ENCODE assay signal across 1 cellular context in genomic region chr6:32079566-32080290, GRCh38.
TF ChIP-seq lines count a peak whose summit lies in the region.

No MANE protein-coding gene starts in this region.

TF ChIP-seq in HepG2, 621 proteins besides CTCF, POLR2A, EP300 and RAD21:
- TF ChIP-seq FOXC1 (CRISPR knock-in tag; IDR thresholded peaks at IDR 0.05; ENCODE audit: borderline replicate concordance), result no peak
- no peak for TF ChIP-seq NBN (conservative IDR thresholded peaks at IDR 0.05)
- TF ChIP-seq GPBP1L1 (CRISPR knock-in tag; IDR thresholded peaks at IDR 0.05), result no peak
- no peak for TF ChIP-seq CENPBD1 (CRISPR knock-in tag; IDR thresholded peaks at IDR 0.05; ENCODE audit: borderline replicate concordance, low read depth)
- no peak for TF ChIP-seq ZNF431 (CRISPR knock-in tag; IDR thresholded peaks at IDR 0.05; ENCODE audit: borderline replicate concordance, low read depth)
- no peak for TF ChIP-seq SAFB2 (CRISPR knock-in tag; IDR thresholded peaks at IDR 0.05; ENCODE audit: borderline replicate concordance, low read depth)
- no peak for TF ChIP-seq FOXK1 (CRISPR knock-in tag; IDR thresholded peaks at IDR 0.05; ENCODE audit: borderline replicate concordance, low read depth)
- TF ChIP-seq ZNF34 (CRISPR knock-in tag; IDR thresholded peaks at IDR 0.05; ENCODE audit: borderline replicate concordance), result no peak
- TF ChIP-seq STAG1 (CRISPR knock-in tag; IDR thresholded peaks at IDR 0.05), result no peak
- TF ChIP-seq ZNF75D (CRISPR knock-in tag; IDR thresholded peaks at IDR 0.05; ENCODE audit: borderline replicate concordance), result no peak
- TF ChIP-seq ZNF839 (CRISPR knock-in tag; IDR thresholded peaks at IDR 0.05; ENCODE audit: borderline replicate concordance), result no peak
- TF ChIP-seq ZNF530 (CRISPR knock-in tag; IDR thresholded peaks at IDR 0.05; ENCODE audit: low read depth), result no peak
- no peak for TF ChIP-seq ZNF550 (CRISPR knock-in tag; IDR thresholded peaks at IDR 0.05; ENCODE audit: borderline replicate concordance)
- TF ChIP-seq ZNF547 (CRISPR knock-in tag; IDR thresholded peaks at IDR 0.05), result no peak
